In genomic region chr3:33791477-33792166, GRCh38 we compare ENCODE assay signal across 1 cellular context.
TF ChIP-seq lines count a peak whose summit lies in the region.

No MANE protein-coding gene starts in this region.

TF ChIP-seq in K562, 482 proteins besides CTCF, POLR2A, EP300 and RAD21 (continued from another document and continues in another):
- TF ChIP-seq BRF1 (IDR thresholded peaks at IDR 0.05; ENCODE audit: borderline replicate concordance, extremely low read depth, insufficient read length) (no peak), FOXM1 (IDR thresholded peaks at IDR 0.05; ENCODE audit: low read depth) (peak; percentile 82), FOXM1 (CRISPR knock-in tag; IDR thresholded peaks at IDR 0.05; ENCODE audit: low read depth) (no peak), MAFF (IDR thresholded peaks at IDR 0.05; ENCODE audit: low read length) (peak; percentile 77; the same call in 1 of the 2 replicates), ZBTB12 (CRISPR knock-in tag; IDR thresholded peaks at IDR 0.05) (peak; percentile 68), MAX (CRISPR knock-in tag; IDR thresholded peaks at IDR 0.05) (peak; percentile 84), ZEB2 (IDR thresholded peaks at IDR 0.05) (peak; percentile 88), ZNF318 (IDR thresholded peaks at IDR 0.05; ENCODE audit: borderline replicate concordance in 1 of 2, low read depth in 1 of 2) (peak in 1 of 2 experiments; percentile 99; a peak in 2 of 4 replicates), ZNF280B (CRISPR knock-in tag; IDR thresholded peaks at IDR 0.05) (no peak), TEAD1 (CRISPR knock-in tag; IDR thresholded peaks at IDR 0.05) (peak; percentile 6 to 72; a peak in 2 of 4 replicates), CEBPB (tag; IDR thresholded peaks at IDR 0.05) (peak; percentile 99), ZNF766 (CRISPR knock-in tag; conservative IDR thresholded peaks at IDR 0.05) (peak; percentile 87; the same call in 1 of the 2 replicates), ZBTB9 (CRISPR knock-in tag; IDR thresholded peaks at IDR 0.05) (peak; percentile 62), PATZ1 (CRISPR knock-in tag; IDR thresholded peaks at IDR 0.05; ENCODE audit: borderline replicate concordance) (no peak), HDAC3 (IDR thresholded peaks at IDR 0.05; ENCODE audit: borderline replicate concordance, partially characterized antibody) (peak; percentile 84), ATF1 (CRISPR knock-in tag; IDR thresholded peaks at IDR 0.05) (no peak), ATF1 (tag; IDR thresholded peaks at IDR 0.05) (peak; percentile 94), FOXA1 (IDR thresholded peaks at IDR 0.05; ENCODE audit: borderline replicate concordance) (no peak), CBX5 (IDR thresholded peaks at IDR 0.05; ENCODE audit: borderline replicate concordance, low read depth) (peak; percentile 89; the same call in 1 of the 2 replicates), ZSCAN32 (CRISPR knock-in tag; IDR thresholded peaks at IDR 0.05) (no peak), KLF16 (IDR thresholded peaks at IDR 0.05) (peak; percentile 33; the same call in 1 of the 2 replicates), HES1 (IDR thresholded peaks at IDR 0.05; ENCODE audit: low read depth) (peak; percentile 33; the same call in 1 of the 2 replicates), NBN (IDR thresholded peaks at IDR 0.05; ENCODE audit: low read depth) (peak; percentile 96), DMBX1 (CRISPR knock-in tag; IDR thresholded peaks at IDR 0.05; ENCODE audit: borderline replicate concordance) (peak; percentile 84; the same call in 1 of the 2 replicates), TARDBP (IDR thresholded peaks at IDR 0.05) (peak; percentile 33; the same call in 1 of the 2 replicates), ZNF124 (CRISPR knock-in tag; IDR thresholded peaks at IDR 0.05) (no peak), E2F4 (CRISPR knock-in tag; IDR thresholded peaks at IDR 0.05; ENCODE audit: low read depth) (no peak), ARID4B (CRISPR knock-in tag; IDR thresholded peaks at IDR 0.05) (peak; percentile 64)
